ENCODE assay signal across 36 cellular contexts in the genomic region with DNA sequence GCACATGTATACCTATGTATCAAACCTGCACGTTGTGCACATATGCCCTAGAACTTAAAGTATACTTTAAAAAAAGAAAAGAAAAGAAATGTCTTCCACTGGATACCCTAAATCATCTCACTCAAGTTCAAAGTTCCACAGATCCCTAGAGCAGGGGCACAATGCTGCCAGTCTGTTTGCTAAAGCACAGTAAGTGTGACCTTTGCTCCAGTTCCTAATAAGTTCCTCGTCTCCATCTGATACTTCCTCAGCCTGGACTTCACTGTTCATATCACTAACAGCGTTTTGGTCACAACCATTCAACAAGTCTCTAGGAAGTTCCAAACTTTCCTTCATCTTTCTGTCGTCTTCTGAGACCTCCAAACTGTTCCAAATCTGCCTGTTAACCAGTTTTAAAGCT.
"Had no signal": no experiment of that assay in that cellular context is flagged by ENCODE, and none has a peak within 500 bp of the region (broad histone marks: within the 10 kb centered on the region; RNA-seq: fewer than 3 reads in every experiment).

No MANE protein-coding gene starts in this region.

- H3K27ac Mint-ChIP-seq: activated B cell treated with CpG ODN at 0.5 μM for 24 hours; activated CD4-positive, alpha-beta memory T cell treated with anti-CD3 and anti-CD28 coated beads for 36 hours; activated CD4-positive, alpha-beta T cell treated with anti-CD3 and anti-CD28 coated beads, Interleukin-2, amount 10 ng/mL, durations not matched to agents 24 days and 14 days; activated CD8-positive, alpha-beta T cell treated with anti-CD3 and anti-CD28 coated beads for 36 hours; activated naive CD4-positive, alpha-beta T cell treated with anti-CD3 and anti-CD28 coated beads, Interleukin-2, amount 50 U/mL, for 72 hours; activated naive CD8-positive, alpha-beta T cell treated with anti-CD3 and anti-CD28 coated beads for 36 hours; activated T-cell treated with anti-CD3 and anti-CD28 coated beads, Interleukin-2, amount 50 U/mL, for 72 hours; activated T-helper 1 cell treated with anti-CD3 and anti-CD28 coated beads, Interleukin-12 subunit alpha, Interleukin-12 subunit beta, Interleukin-2, Interleukin-4 antibody, amounts not matched to agents 30 ng/mL and 10 ng/mL and 1 ng/mL, durations not matched to agents 14 hours and 24 hours and 36 hours; activated T-helper 17 cell treated with anti-CD3 and anti-CD28 coated beads, Interleukin-2, amount 50 U/mL, for 72 hours; T-helper 1 cell treated with Interleukin-12 subunit alpha and Interleukin-12 subunit beta and Interleukin-4 antibody, amounts not matched to agents 30 μg/mL and 1 μg/mL, for 36 hours; T-helper 2 cell treated with Interferon-gamma antibody and Interleukin-4, amounts not matched to agents 5 μg/mL and 100 μg/mL, for 36 hours had no signal

- H3K9me3 ChIP-seq: adrenal gland, body of pancreas had no signal

- H3K36me3 Mint-ChIP-seq: activated CD4-positive, alpha-beta memory T cell treated with anti-CD3 and anti-CD28 coated beads for 36 hours; activated naive CD4-positive, alpha-beta T cell treated with anti-CD3 and anti-CD28 coated beads, Interleukin-2, amount 50 U/mL, for 72 hours; activated naive CD8-positive, alpha-beta T cell treated with anti-CD3 and anti-CD28 coated beads for 36 hours had no signal

- H3K4me1 ChIP-seq: adrenal gland, breast epithelium had no signal

- H3K4me3 Mint-ChIP-seq: activated B cell treated with CpG ODN at 0.5 μM for 24 hours; activated CD4-positive, alpha-beta memory T cell treated with anti-CD3 and anti-CD28 coated beads for 36 hours; activated CD4-positive, alpha-beta T cell treated with anti-CD3 and anti-CD28 coated beads, Interleukin-2, amount 10 ng/mL, durations not matched to agents 24 days and 14 days; activated CD8-positive, alpha-beta T cell treated with anti-CD3 and anti-CD28 coated beads for 36 hours; activated naive CD8-positive, alpha-beta T cell treated with anti-CD3 and anti-CD28 coated beads for 36 hours; activated T-cell treated with anti-CD3 and anti-CD28 coated beads, Interleukin-2, amount 50 U/mL, for 4 hours; activated T-cell treated with anti-CD3 and anti-CD28 coated beads, Interleukin-2, amount 50 U/mL, for 72 hours; activated T-helper 1 cell treated with anti-CD3 and anti-CD28 coated beads, Interleukin-12 subunit alpha, Interleukin-12 subunit beta, Interleukin-2, Interleukin-4 antibody, amounts not matched to agents 30 ng/mL and 10 ng/mL and 1 ng/mL, durations not matched to agents 14 hours and 24 hours and 36 hours; activated T-helper 17 cell treated with anti-CD3 and anti-CD28 coated beads, Interleukin-2, amount 50 U/mL, for 72 hours; T-helper 1 cell treated with Interleukin-12 subunit alpha and Interleukin-12 subunit beta and Interleukin-4 antibody, amounts not matched to agents 30 μg/mL and 1 μg/mL, for 36 hours; T-helper 2 cell treated with Interferon-gamma antibody and Interleukin-4, amounts not matched to agents 5 μg/mL and 100 μg/mL, for 36 hours had no signal

- H3K27me3 Mint-ChIP-seq: activated B cell treated with CpG ODN at 0.5 μM for 24 hours; activated CD4-positive, alpha-beta memory T cell treated with anti-CD3 and anti-CD28 coated beads for 36 hours; activated CD4-positive, alpha-beta T cell treated with anti-CD3 and anti-CD28 coated beads, Interleukin-2, amount 10 ng/mL, durations not matched to agents 24 days and 14 days; activated CD8-positive, alpha-beta T cell treated with anti-CD3 and anti-CD28 coated beads for 36 hours; activated naive CD8-positive, alpha-beta T cell treated with anti-CD3 and anti-CD28 coated beads for 36 hours; activated T-helper 17 cell treated with anti-CD3 and anti-CD28 coated beads, Interleukin-2, amount 50 U/mL, for 72 hours had no signal

- H3K4me3 ChIP-seq: adrenal gland, body of pancreas, breast epithelium had no signal

- H3K36me3 ChIP-seq: adrenal gland, brain microvascular endothelial cell, breast epithelium had no signal

- FAIRE-seq: astrocyte, TTC549 had no signal

- H3K4me1 Mint-ChIP-seq: activated B cell treated with CpG ODN at 0.5 μM for 24 hours; activated CD4-positive, alpha-beta T cell treated with anti-CD3 and anti-CD28 coated beads, Interleukin-2, amount 10 ng/mL, durations not matched to agents 24 days and 14 days; activated naive CD8-positive, alpha-beta T cell treated with anti-CD3 and anti-CD28 coated beads for 36 hours; activated T-helper 17 cell treated with anti-CD3 and anti-CD28 coated beads, Interleukin-2, amount 50 U/mL, for 72 hours had no signal

- DNase-seq: activated B cell treated with CpG ODN at 0.5 μM for 24 hours; activated CD4-positive, alpha-beta memory T cell treated with anti-CD3 and anti-CD28 coated beads for 36 hours; activated CD4-positive, alpha-beta T cell treated with anti-CD3 and anti-CD28 coated beads for 4 hours; activated CD4-positive, alpha-beta T cell treated with anti-CD3 and anti-CD28 coated beads, Interleukin-2, amount 10 ng/mL, durations not matched to agents 24 days and 14 days; activated CD4-positive, alpha-beta T cell treated with anti-CD3 and anti-CD28 coated beads, Interleukin-2, amount 50 U/mL, for 1 hour; activated CD4-positive, alpha-beta T cell treated with anti-CD3 and anti-CD28 coated beads, Interleukin-2, amount 50 U/mL, for 4 hours; activated CD4-positive, CD25-positive, alpha-beta regulatory T cell treated with anti-CD3 and anti-CD28 coated beads, Interleukin-2, amount 50 U/mL, for 72 hours; activated CD8-positive, alpha-beta memory T cell treated with anti-CD3 and anti-CD28 coated beads, Interleukin-2, amount 50 U/mL, for 4 hours; activated CD8-positive, alpha-beta T cell treated with anti-CD3 and anti-CD28 coated beads for 36 hours; activated effector memory CD4-positive, alpha-beta T cell treated with anti-CD3 and anti-CD28 coated beads, Interleukin-2, amount 50 U/mL, for 16 hours; activated gamma-delta T cell treated with Interleukin-2 at 50 U/mL for 16 hours; activated naive CD4-positive, alpha-beta T cell; activated naive CD4-positive, alpha-beta T cell treated with anti-CD3 and anti-CD28 coated beads, Interleukin-2, amount 50 U/mL, for 16 hours; activated naive CD8-positive, alpha-beta T cell treated with anti-CD3 and anti-CD28 coated beads for 36 hours; activated T-cell treated with anti-CD3 and anti-CD28 coated beads for 4 hours; activated T-cell treated with anti-CD3 and anti-CD28 coated beads, Interleukin-2, amount 50 U/mL, for 1 hour; activated T-cell treated with anti-CD3 and anti-CD28 coated beads, Interleukin-2, amount 50 U/mL, for 4 hours; activated T-cell treated with anti-CD3 and anti-CD28 coated beads, Interleukin-2, amount 50 U/mL, for 72 hours; adrenal gland; amniotic stem cell; aorta; body of pancreas; brain microvascular endothelial cell; central memory CD4-positive, alpha-beta T cell; T-helper 1 cell; T-helper 2 cell; T-helper 9 cell had no signal

- H3K27me3 ChIP-seq: adrenal gland, body of pancreas, brain microvascular endothelial cell, breast epithelium had no signal

- H3K27ac ChIP-seq: adrenal gland, body of pancreas, brain microvascular endothelial cell, breast epithelium, VCaP had no signal
